In the genomic region with DNA sequence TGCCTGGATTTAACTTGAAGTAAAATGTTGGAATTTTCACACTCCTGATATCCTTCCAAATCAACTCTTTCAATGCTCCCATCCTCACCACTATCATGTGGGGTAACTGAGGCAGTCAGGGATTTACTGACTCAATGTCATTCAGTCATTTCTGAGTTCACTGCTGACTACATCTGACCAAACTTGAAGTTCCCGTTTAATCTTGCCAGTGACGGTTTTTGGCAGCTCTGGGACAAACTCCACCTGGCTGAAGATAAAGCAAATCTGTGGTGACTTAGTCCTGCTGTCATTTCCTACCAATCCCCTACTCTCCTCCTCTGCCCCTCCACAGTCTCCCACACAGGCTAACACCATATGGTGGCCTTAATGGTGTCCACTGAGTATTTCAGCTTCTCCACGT, we compare ENCODE assay signal across 36 cellular contexts. TPM values are rescaled to one million over a fixed set of nuclear protein-coding genes. Genes with fewer than 3 reads are reported as not detected.
"Had no signal": no experiment of that assay in that cellular context is flagged by ENCODE, and none has a peak within 500 bp of the region (broad histone marks: within the 10 kb centered on the region; RNA-seq: fewer than 3 reads in every experiment).

No MANE protein-coding gene starts in this region.

- H3K36me3 ChIP-seq: adrenal gland, breast epithelium, esophagus squamous epithelium, gastroesophageal sphincter had no signal

- H3K9me3 ChIP-seq: adrenal gland, breast epithelium, esophagus squamous epithelium had no signal

- DNase-seq: activated CD4-positive, alpha-beta memory T cell treated with anti-CD3 and anti-CD28 coated beads for 36 hours; activated CD4-positive, alpha-beta T cell treated with anti-CD3 and anti-CD28 coated beads for 36 hours; activated CD4-positive, alpha-beta T cell treated with anti-CD3 and anti-CD28 coated beads, Interleukin-2, amount 10 ng/mL, durations not matched to agents 24 days and 14 days; activated CD4-positive, CD25-positive, alpha-beta regulatory T cell; activated CD4-positive, CD25-positive, alpha-beta regulatory T cell treated with anti-CD3 and anti-CD28 coated beads, Interleukin-2, amount 50 U/mL, for 72 hours; activated CD8-positive, alpha-beta memory T cell treated with anti-CD3 and anti-CD28 coated beads, Interleukin-2, amount 10 ng/mL, durations not matched to agents 7 days and 5 days; activated CD8-positive, alpha-beta memory T cell treated with anti-CD3 and anti-CD28 coated beads, Interleukin-2, amount 50 U/mL, for 4 hours; activated CD8-positive, alpha-beta T cell treated with anti-CD3 and anti-CD28 coated beads, Interleukin-2, amount 10 ng/mL, durations not matched to agents 7 days and 5 days; activated effector memory CD4-positive, alpha-beta T cell treated with anti-CD3 and anti-CD28 coated beads, Interleukin-2, amount 50 U/mL, for 16 hours; activated naive CD4-positive, alpha-beta T cell treated with anti-CD3 and anti-CD28 coated beads for 36 hours; activated naive CD8-positive, alpha-beta T cell treated with anti-CD3 and anti-CD28 coated beads for 36 hours; activated naive CD8-positive, alpha-beta T cell treated with anti-CD3 and anti-CD28 coated beads, Interleukin-2, amount 50 U/mL, for 24 hours; activated T-cell treated with anti-CD3 and anti-CD28 coated beads, Interleukin-2, amount 50 U/mL, for 1 hour; activated T-cell treated with anti-CD3 and anti-CD28 coated beads, Interleukin-2, amount 50 U/mL, for 48 hours; adrenal gland; amygdala; aorta; dorsolateral prefrontal cortex; effector memory CD4-positive, alpha-beta T cell; endodermal cell; erythroblast; esophagus squamous epithelium; foreskin melanocyte; head of caudate nucleus; T-helper 1 cell; T-helper 17 cell had no signal

- H3K4me1 ChIP-seq: adrenal gland, breast epithelium, gastroesophageal sphincter had no signal

- H3K27ac ChIP-seq: adrenal gland, breast epithelium, coronary artery, dorsolateral prefrontal cortex, esophagus squamous epithelium, gastroesophageal sphincter had no signal

- H3K4me3 ChIP-seq: adrenal gland, breast epithelium, coronary artery, dorsolateral prefrontal cortex, esophagus squamous epithelium, gastroesophageal sphincter had no signal

- ATAC-seq: activated CD4-positive, alpha-beta T cell treated with anti-CD3 and anti-CD28 coated beads for 36 hours; activated CD8-positive, alpha-beta memory T cell treated with anti-CD3 and anti-CD28 coated beads, Interleukin-2, amount 10 ng/mL, durations not matched to agents 7 days and 5 days; activated CD8-positive, alpha-beta T cell treated with anti-CD3 and anti-CD28 coated beads, Interleukin-2, amount 10 ng/mL, durations not matched to agents 7 days and 5 days; activated naive CD8-positive, alpha-beta T cell treated with anti-CD3 and anti-CD28 coated beads, Interleukin-2, amount 50 U/mL, for 24 hours; gastroesophageal sphincter; T-helper 17 cell had no signal

- H3K27me3 ChIP-seq: adrenal gland, breast epithelium, dorsolateral prefrontal cortex, esophagus squamous epithelium, gastroesophageal sphincter had no signal

RNA-seq across cellular contexts. Expression of a gene that starts 22.7 kb away (rescaled TPM):
- total RNA-seq: activated CD4-positive, alpha-beta memory T cell treated with anti-CD3 and anti-CD28 coated beads for 36 hours; activated CD4-positive, alpha-beta T cell treated with anti-CD3 and anti-CD28 coated beads for 36 hours; activated CD4-positive, alpha-beta T cell treated with anti-CD3 and anti-CD28 coated beads, Interleukin-2, amount 10 ng/mL, durations not matched to agents 24 days and 14 days; activated CD8-positive, alpha-beta memory T cell treated with anti-CD3 and anti-CD28 coated beads for 36 hours; activated CD8-positive, alpha-beta memory T cell treated with anti-CD3 and anti-CD28 coated beads, Interleukin-2, amount 10 ng/mL, durations not matched to agents 7 days and 5 days; activated CD8-positive, alpha-beta T cell treated with anti-CD3 and anti-CD28 coated beads, Interleukin-2, amount 10 ng/mL, durations not matched to agents 7 days and 5 days; activated naive CD4-positive, alpha-beta T cell treated with anti-CD3 and anti-CD28 coated beads for 36 hours; activated naive CD8-positive, alpha-beta T cell treated with anti-CD3 and anti-CD28 coated beads for 36 hours; activated T-helper 1 cell treated with anti-CD3 and anti-CD28 coated beads, Interleukin-12 subunit alpha, Interleukin-12 subunit beta, Interleukin-2, Interleukin-4 antibody, amounts not matched to agents 30 ng/mL and 10 ng/mL and 1 ng/mL, durations not matched to agents 14 hours and 24 hours and 36 hours; activated T-helper 2 cell treated with anti-CD3 and anti-CD28 coated beads, Interferon-gamma antibody, Interleukin-2, Interleukin-4, amounts not matched to agents 10 μg/mL and 5 μg/mL and 100 μg/mL, durations not matched to agents 14 hours and 24 hours and 36 hours; adrenal gland; cerebellum; dorsolateral prefrontal cortex; endodermal cell; esophagus squamous epithelium; fibroblast of lung; fibroblast of villous mesenchyme; glomerular endothelial cell; T-helper 17 cell had no signal
